1 cellular context compared by ENCODE assay signal in the genomic region with DNA sequence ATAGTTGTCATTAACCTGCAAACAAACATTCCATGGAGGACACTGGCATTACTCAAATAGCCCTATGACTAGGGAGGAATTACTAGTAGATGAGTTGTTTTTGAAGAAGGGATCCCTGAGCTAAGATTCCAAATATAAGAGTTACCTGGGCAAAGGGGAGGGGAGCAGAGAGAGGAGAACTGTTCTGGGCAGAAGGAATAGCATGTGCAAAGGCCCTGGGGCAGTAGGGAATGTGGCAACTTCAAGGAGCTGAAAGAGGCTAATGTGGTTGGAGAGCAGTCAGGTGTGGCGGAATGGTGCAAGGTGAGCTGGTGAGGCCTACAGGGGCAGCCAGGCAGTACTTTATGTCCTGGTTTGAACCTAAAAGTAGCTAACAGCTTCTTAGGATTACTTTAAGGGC.
TF ChIP-seq lines count a peak whose summit lies in the region.

No MANE protein-coding gene starts in this region.

TF ChIP-seq in GM23338, 12 proteins besides CTCF, POLR2A, EP300 and RAD21 (continued from another document):
- no peak for TF ChIP-seq POLR2AphosphoS5 (IDR thresholded peaks at IDR 0.05; ENCODE audit: low read depth)
- no peak for TF ChIP-seq EZH2 (IDR thresholded peaks at IDR 0.05; ENCODE audit: low read depth, unreplicated experiment)
TF ChIP-seq in GM23338: peak in this region for 0.
